Comparison of ENCODE assay signal across 19 cellular contexts in genomic region chr6:79506251-79506650, GRCh38. TPM values are rescaled to one million over a fixed set of nuclear protein-coding genes. Genes with fewer than 3 reads are reported as not detected.
DNase-seq lines count a peak whose midpoint lies in the region; TF ChIP-seq lines count a peak whose summit lies in the region.
"Had no signal": no experiment of that assay in that cellular context is flagged by ENCODE, and none has a peak within 500 bp of the region (broad histone marks: within the 10 kb centered on the region; RNA-seq: fewer than 3 reads in every experiment).

No MANE protein-coding gene starts in this region.

- H3K9ac ChIP-seq in mammary epithelial cell (ENCODE audit: insufficient read depth, low read length) = no peak overlapping the region
- H3K9ac ChIP-seq: SK-N-SH had no signal

- TF ChIP-seq POLR2A in breast epithelium (IDR thresholded peaks at IDR 0.05) = no peak

- no peaks in the 10 kb centered on the region for H4K20me1 ChIP-seq in mammary epithelial cell (ENCODE audit: insufficient read depth, low read length)

- H3K27ac Mint-ChIP-seq in Calu3 (ENCODE audit: unreplicated experiment) = no peak overlapping the region
- H3K27ac Mint-ChIP-seq: GM23338 had no signal

- peak; percentile 63 for DNase-seq in mammary epithelial cell
- DNase-seq in breast epithelium (ENCODE audit: low spot score in 2 of 2) = no peak
- peak; percentile 14 for DNase-seq in RWPE1 (ENCODE audit: low spot score)
- peak; percentile 6 for DNase-seq in epithelial cell of prostate (ENCODE audit: low read depth, low spot score)
- no peak for DNase-seq in Calu3
- no peak for DNase-seq in caudate nucleus (lab: John Stamatoyannopoulos, UW)
- no peak for DNase-seq in germinal center (ENCODE audit: low spot score)
- DNase-seq in NOMO-1 treated with dmso at 0.1 percent for 144 hours (lab: John Stamatoyannopoulos, UW; ENCODE audit: unreplicated experiment) = no peak
- DNase-seq: COR-L47, KG1, NCI-H1417, NCI-H187, NCI-H226, NCI-H524 treated with DMSO at 0.1 percent for 48 hours, SHP77 treated with DMSO at 0.1 percent for 48 hours, SK-N-SH had no signal

- CTCF ChIA-PET in mammary epithelial cell (lab: Charles Lee; ENCODE audit: low non-redundant PET) = interaction anchor here (0.6 kb wide), 1 partner anchor 103 kb away, joined by 5 read pairs; no protein-coding TSS in a partner anchor
- CTCF ChIA-PET in RWPE1 (lab: Yijun Ruan, JAX) = no interaction called here
- CTCF ChIA-PET in Calu3 (lab: Charles Lee) = no interaction called here

- no peak overlapping the region for H3K4me3 Mint-ChIP-seq in Calu3 (ENCODE audit: low read depth, unreplicated experiment)
- H3K4me3 Mint-ChIP-seq: GM23338 had no signal

- peaks cover 13% of the 10 kb centered on the region for H3K36me3 Mint-ChIP-seq in Calu3 (ENCODE audit: insufficient read depth, unreplicated experiment)

- no peak overlapping the region for H3K27ac ChIP-seq in mammary epithelial cell (ENCODE audit: insufficient read depth, low read depth, low read length)
- H3K27ac ChIP-seq in breast epithelium = no peak overlapping the region
- H3K27ac ChIP-seq in RWPE1 = no peak overlapping the region
- no peak overlapping the region for H3K27ac ChIP-seq in epithelial cell of prostate
- H3K27ac ChIP-seq in caudate nucleus (ENCODE audit: low read depth, low read length) = no peak overlapping the region
- H3K27ac ChIP-seq: 22Rv1 had no signal

- H3K4me1 ChIP-seq in mammary epithelial cell (ENCODE audit: insufficient read depth, low read length) (no peaks in the 10 kb centered on the region), breast epithelium (no peaks in the 10 kb centered on the region)

- in situ Hi-C loops in mammary epithelial cell (cut with MboI; ENCODE audit: low sequenced_read_pairs in 2 of 2) = no loop called here

- POLR2A ChIA-PET in RWPE1 (lab: Yijun Ruan, JAX; ENCODE audit: low non-redundant PET) = no interaction called here

- H3K9me3 Mint-ChIP-seq in Calu3 (ENCODE audit: low read depth, unreplicated experiment) = peaks cover 2% of the 10 kb centered on the region
- H3K9me3 Mint-ChIP-seq: GM23338 had no signal

- no peaks in the 10 kb centered on the region for H3K4me1 Mint-ChIP-seq in Calu3 (ENCODE audit: low read depth, unreplicated experiment)
- H3K4me1 Mint-ChIP-seq: GM23338 had no signal

- H3K36me3 ChIP-seq in mammary epithelial cell (ENCODE audit: insufficient read depth, low read length) = no peaks in the 10 kb centered on the region
- no peaks in the 10 kb centered on the region for H3K36me3 ChIP-seq in breast epithelium

- H2AFZ ChIP-seq in mammary epithelial cell (ENCODE audit: low read depth, low read length) = no peak overlapping the region
- H2AFZ ChIP-seq: GM23338 had no signal

- H3K27me3 ChIP-seq in mammary epithelial cell (ENCODE audit: insufficient read depth, low read length) (no peaks in the 10 kb centered on the region), breast epithelium (no peaks in the 10 kb centered on the region)

- intact Hi-C loops in mammary epithelial cell (cut with micrococcal nuclease) (no loop called here), breast epithelium (cut with DNase I; ENCODE audit: low total_unique reads) (no loop called here), Calu3 (cut with micrococcal nuclease; ENCODE audit: unreplicated experiment) (no loop called here)

- BruUV-seq in mammary epithelial cell (replicated peaks; lab: Mats Ljungman, UMichigan) (no TSS peak), Calu3 (replicated peaks; lab: Mats Ljungman, UMichigan) (no TSS peak)

- H3K9me3 ChIP-seq in mammary epithelial cell (replicated peaks; ENCODE audit: insufficient read depth, low read length) = no peaks in the 10 kb centered on the region
- H3K9me3 ChIP-seq in breast epithelium = no peaks in the 10 kb centered on the region
- H3K9me3 ChIP-seq: SK-N-SH had no signal

- H3K4me3 ChIP-seq in mammary epithelial cell (replicated peaks in 1 of 3; ENCODE audit: insufficient read depth in 1 of 3, low read depth in 2 of 3, low read length in 3 of 3) (no peak overlapping the region), breast epithelium (no peak overlapping the region)
- H3K4me3 ChIP-seq: GM12878, GM23338 had no signal

- H3K27me3 Mint-ChIP-seq in Calu3 (ENCODE audit: unreplicated experiment) = no peaks in the 10 kb centered on the region

- WGBS in mammary epithelial cell (ENCODE audit: low coverage, missing lambda C conversion rate) = 93% methylated on average over 1 of the region's 1 CpG

- dilution Hi-C loops in mammary epithelial cell (cut with HindIII; ENCODE audit: low sequenced_read_pairs) = loop anchor here (10.0 kb wide), 1 partner anchor 271 kb away; the partner anchor contains the start of gene HMGN3

- TF ChIP-seq CTCF in mammary epithelial cell (conservative IDR thresholded peaks at IDR 0.05 in 1 of 2, IDR thresholded peaks at IDR 0.05 in 1 of 2; ENCODE audit: extremely low read depth in 1 of 2, insufficient read depth in 1 of 2, low read depth in 1 of 2, low read length in 2 of 2) = no peak
- no peak for TF ChIP-seq CTCF in breast epithelium (IDR thresholded peaks at IDR 0.05)
- TF ChIP-seq CTCF in RWPE1 (conservative IDR thresholded peaks at IDR 0.05; ENCODE audit: low read depth) = no peak
- no peak for TF ChIP-seq CTCF in Calu3 (IDR thresholded peaks at IDR 0.05; ENCODE audit: unreplicated experiment)

- H3K79me2 ChIP-seq in mammary epithelial cell (ENCODE audit: insufficient read depth, low read length) = no peaks in the 10 kb centered on the region

- no peak overlapping the region for H3K4me2 ChIP-seq in mammary epithelial cell (ENCODE audit: insufficient read depth, low read depth, low read length)
- H3K4me2 ChIP-seq: GM23338, SK-N-SH had no signal

RNA-seq across cellular contexts. Expression of gene LCA5, which starts 31.0 kb away (rescaled TPM):
- total RNA-seq in mammary epithelial cell (10 to 100 TPM in 1 of 2 donors, 1 to 10 TPM in 1; 4.8 to 20.0 TPM), breast epithelium (10 to 100 TPM in 1 of 3 donors, 1 to 10 TPM in 2; 8.0 to 15.2 (median 8.2) TPM), Calu3 (2022) (13.9 and 18.3 TPM in 2 replicates)
- polyA plus RNA-seq in mammary epithelial cell = 0.63 TPM
- not detected for polyA minus RNA-seq in mammary epithelial cell

Comparison
In these comparisons a context has a peak if more than half of its experiments do, and no peak if none do; other contexts are left out.
1. DNase-seq: peak in mammary epithelial cell (single experiment), RWPE1 (single experiment) and epithelial cell of prostate (single experiment); none in breast epithelium (0 of 2), Calu3 (single experiment), caudate nucleus (0 of 61), germinal center (single experiment) and NOMO-1 treated with dmso at 0.1 percent for 144 hours (single experiment).